In the genomic region with DNA sequence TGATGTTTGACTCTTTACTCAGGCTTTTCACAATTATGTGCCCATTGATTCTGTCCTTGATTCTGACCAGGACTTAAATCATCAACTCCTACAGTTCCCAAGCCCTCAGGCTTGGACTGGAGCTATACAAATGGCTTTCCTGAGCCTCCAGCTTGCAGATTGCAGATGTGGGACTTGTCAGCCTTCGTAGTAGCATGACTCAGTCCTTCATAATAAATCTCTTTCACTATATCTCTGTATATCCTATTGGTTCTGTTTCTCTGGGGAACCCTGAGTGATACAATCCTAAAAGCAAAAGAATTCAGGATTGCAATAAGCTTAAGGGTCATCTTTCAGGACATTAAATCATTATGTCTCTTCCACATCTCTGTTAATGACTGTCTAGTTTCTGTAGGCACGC, we compare ENCODE assay signal across 25 cellular contexts.
"Had no signal": no experiment of that assay in that cellular context is flagged by ENCODE, and none has a peak within 500 bp of the region (broad histone marks: within the 10 kb centered on the region; RNA-seq: fewer than 3 reads in every experiment).

No MANE protein-coding gene starts in this region.

- H3K4me1 Mint-ChIP-seq: activated CD4-positive, alpha-beta memory T cell treated with anti-CD3 and anti-CD28 coated beads, Interleukin-2, amount 10 ng/mL, durations not matched to agents 7 days and 5 days; activated CD4-positive, alpha-beta T cell treated with anti-CD3 and anti-CD28 coated beads for 36 hours; activated naive CD4-positive, alpha-beta T cell treated with anti-CD3 and anti-CD28 coated beads, Interleukin-2, amount 10 ng/mL, durations not matched to agents 7 days and 5 days; activated naive CD8-positive, alpha-beta T cell treated with anti-CD3 and anti-CD28 coated beads for 36 hours; activated T-helper 17 cell treated with anti-CD3 and anti-CD28 coated beads, Interleukin-2, amount 50 U/mL, for 72 hours had no signal

- H3K27me3 Mint-ChIP-seq: activated CD4-positive, alpha-beta memory T cell treated with anti-CD3 and anti-CD28 coated beads, Interleukin-2, amount 10 ng/mL, durations not matched to agents 7 days and 5 days; activated CD4-positive, alpha-beta T cell treated with anti-CD3 and anti-CD28 coated beads for 36 hours; activated naive CD4-positive, alpha-beta T cell treated with anti-CD3 and anti-CD28 coated beads, Interleukin-2, amount 10 ng/mL, durations not matched to agents 7 days and 5 days; activated naive CD8-positive, alpha-beta T cell treated with anti-CD3 and anti-CD28 coated beads for 36 hours; activated T-helper 17 cell treated with anti-CD3 and anti-CD28 coated beads, Interleukin-2, amount 50 U/mL, for 72 hours had no signal

- H3K4me3 Mint-ChIP-seq: activated CD4-positive, alpha-beta memory T cell treated with anti-CD3 and anti-CD28 coated beads, Interleukin-2, amount 10 ng/mL, durations not matched to agents 7 days and 5 days; activated CD4-positive, alpha-beta T cell treated with anti-CD3 and anti-CD28 coated beads for 36 hours; activated naive CD4-positive, alpha-beta T cell treated with anti-CD3 and anti-CD28 coated beads, Interleukin-2, amount 10 ng/mL, durations not matched to agents 7 days and 5 days; activated naive CD8-positive, alpha-beta T cell treated with anti-CD3 and anti-CD28 coated beads for 36 hours; activated T-helper 17 cell treated with anti-CD3 and anti-CD28 coated beads, Interleukin-2, amount 50 U/mL, for 72 hours; T-helper 1 cell treated with Interleukin-12 subunit alpha and Interleukin-12 subunit beta and Interleukin-4 antibody, amounts not matched to agents 30 μg/mL and 1 μg/mL, for 36 hours had no signal

- H3K36me3 ChIP-seq: breast epithelium had no signal

- FAIRE-seq: RCC 7860, TTC549 had no signal

- H3K4me3 ChIP-seq: breast epithelium had no signal

- H3K27ac Mint-ChIP-seq: activated CD4-positive, alpha-beta memory T cell treated with anti-CD3 and anti-CD28 coated beads, Interleukin-2, amount 10 ng/mL, durations not matched to agents 7 days and 5 days; activated CD4-positive, alpha-beta T cell treated with anti-CD3 and anti-CD28 coated beads for 36 hours; activated naive CD4-positive, alpha-beta T cell treated with anti-CD3 and anti-CD28 coated beads, Interleukin-2, amount 10 ng/mL, durations not matched to agents 7 days and 5 days; activated naive CD8-positive, alpha-beta T cell treated with anti-CD3 and anti-CD28 coated beads for 36 hours; activated T-helper 17 cell treated with anti-CD3 and anti-CD28 coated beads, Interleukin-2, amount 50 U/mL, for 72 hours; T-helper 1 cell treated with Interleukin-12 subunit alpha and Interleukin-12 subunit beta and Interleukin-4 antibody, amounts not matched to agents 30 μg/mL and 1 μg/mL, for 36 hours had no signal

- H3K27me3 ChIP-seq: breast epithelium had no signal

- H3K36me3 Mint-ChIP-seq: activated naive CD4-positive, alpha-beta T cell treated with anti-CD3 and anti-CD28 coated beads, Interleukin-2, amount 10 ng/mL, durations not matched to agents 7 days and 5 days; activated naive CD8-positive, alpha-beta T cell treated with anti-CD3 and anti-CD28 coated beads for 36 hours had no signal

- ATAC-seq: activated CD4-positive, alpha-beta T cell treated with anti-CD3 and anti-CD28 coated beads for 36 hours; activated T-helper 17 cell treated with anti-CD3 and anti-CD28 coated beads, Interleukin-2, amount 50 U/mL, for 72 hours; PC-3 had no signal

- H3K27ac ChIP-seq: breast epithelium, VCaP had no signal

- DNase-seq: activated CD4-positive, alpha-beta memory T cell treated with anti-CD3 and anti-CD28 coated beads, Interleukin-2, amount 10 ng/mL, durations not matched to agents 7 days and 5 days; activated CD4-positive, alpha-beta T cell treated with anti-CD3 and anti-CD28 coated beads for 36 hours; activated CD4-positive, alpha-beta T cell treated with anti-CD3 and anti-CD28 coated beads, Interleukin-2, amount 50 U/mL, for 1 hour; activated gamma-delta T cell treated with Interleukin-2 at 50 U/mL for 16 hours; activated naive CD4-positive, alpha-beta T cell treated with anti-CD3 and anti-CD28 coated beads, Interleukin-2, amount 10 ng/mL, durations not matched to agents 7 days and 5 days; activated naive CD8-positive, alpha-beta T cell treated with anti-CD3 and anti-CD28 coated beads for 36 hours; activated T-cell treated with anti-CD3 and anti-CD28 coated beads for 4 hours; activated T-cell treated with anti-CD3 and anti-CD28 coated beads, Interleukin-2, amount 50 U/mL, for 48 hours; anterior cingulate cortex; caudate nucleus; MM.1S; NCI-H1105 treated with DMSO at 0.1 percent for 48 hours; NCI-H1436 treated with DMSO at 0.1 percent for 48 hours; NCI-H187; NCI-H2081 treated with DMSO at 0.1 percent for 48 hours; NCI-H446; NCI-H524; PC-3; SHP77 treated with DMSO at 0.1 percent for 48 hours had no signal

- H3K9me3 Mint-ChIP-seq: activated naive CD8-positive, alpha-beta T cell treated with anti-CD3 and anti-CD28 coated beads for 36 hours had no signal

- H3K4me1 ChIP-seq: breast epithelium had no signal

- H3K9me3 ChIP-seq: breast epithelium had no signal
